ENCODE assay signal across 12 cellular contexts in the genomic region with DNA sequence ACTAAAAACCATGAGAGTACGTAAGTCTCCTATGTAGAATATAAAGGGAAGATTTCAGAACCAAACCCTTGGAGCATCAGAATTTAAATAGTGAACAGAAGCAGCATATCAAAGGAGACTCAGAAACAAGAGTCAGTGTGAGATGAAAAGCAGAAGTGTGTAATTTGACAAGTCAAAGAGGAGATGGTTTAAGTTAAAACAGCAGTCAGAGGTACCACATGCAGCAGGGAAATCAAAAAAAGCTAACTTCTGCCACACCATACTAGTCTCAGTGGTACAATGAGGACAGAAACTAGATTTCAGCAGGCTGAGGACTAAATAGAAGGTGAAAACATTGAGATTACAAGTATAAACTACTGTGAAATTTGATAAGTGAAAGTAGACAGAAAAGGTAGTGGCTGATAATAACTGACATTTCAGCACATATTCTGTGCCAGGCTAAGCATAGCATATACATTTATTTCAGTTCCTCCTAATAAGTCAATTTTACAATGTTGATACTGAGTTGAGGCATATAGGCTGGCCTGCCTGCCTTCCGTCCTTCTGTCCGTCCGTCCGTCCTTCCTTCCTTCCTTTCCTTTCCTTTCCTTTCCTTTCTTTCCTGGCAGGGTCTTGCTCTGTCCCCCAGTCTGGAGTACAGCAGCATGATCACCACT. TPM values are rescaled to one million over a fixed set of nuclear protein-coding genes. Genes with fewer than 3 reads are reported as not detected.
DNase-seq lines count a peak whose midpoint lies in the region; ATAC-seq lines count a peak whose summit lies in the region.
"Had no signal": no experiment of that assay in that cellular context is flagged by ENCODE, and none has a peak within 500 bp of the region (broad histone marks: within the 10 kb centered on the region; RNA-seq: fewer than 3 reads in every experiment).

No MANE protein-coding gene starts in this region.

- ATAC-seq in GM18861 (IDR thresholded peaks at IDR 0.05; ENCODE audit: unreplicated experiment) (peak; percentile 65), GM21515 (IDR thresholded peaks at IDR 0.05; ENCODE audit: unreplicated experiment) (peak; percentile 87), HG03175 (IDR thresholded peaks at IDR 0.05; ENCODE audit: unreplicated experiment) (peak; percentile 95)
- peak; percentile 26 for ATAC-seq in effector memory CD8-positive, alpha-beta T cell (replicated peaks)

- H3K4me3 ChIP-seq in SJCRH30, result no peak overlapping the region

- no peaks in the 10 kb centered on the region for H3K36me3 Mint-ChIP-seq in effector memory CD8-positive, alpha-beta T cell (ENCODE audit: insufficient read depth)

- H3K4me1 Mint-ChIP-seq in effector memory CD8-positive, alpha-beta T cell (ENCODE audit: low read depth in 2 of 2), result peaks cover 30 to 51% of the 10 kb centered on the region in 2 donors

- H3K27ac Mint-ChIP-seq in effector memory CD8-positive, alpha-beta T cell, result no peak overlapping the region
- H3K27ac Mint-ChIP-seq: activated CD4-positive, alpha-beta memory T cell treated with anti-CD3 and anti-CD28 coated beads, Interleukin-2, amount 10 ng/mL, durations not matched to agents 7 days and 5 days had no signal

- H3K27ac ChIP-seq in SJCRH30, result no peak overlapping the region

- H3K27me3 Mint-ChIP-seq in effector memory CD8-positive, alpha-beta T cell, result no peaks in the 10 kb centered on the region
- H3K27me3 Mint-ChIP-seq: activated CD4-positive, alpha-beta memory T cell treated with anti-CD3 and anti-CD28 coated beads, Interleukin-2, amount 10 ng/mL, durations not matched to agents 7 days and 5 days had no signal

- H3K4me1 ChIP-seq in SJCRH30, result no peaks in the 10 kb centered on the region

- no peaks in the 10 kb centered on the region for H3K27me3 ChIP-seq in SJCRH30

- H3K9me3 Mint-ChIP-seq in effector memory CD8-positive, alpha-beta T cell, result no peaks in the 10 kb centered on the region
- H3K9me3 Mint-ChIP-seq: activated CD4-positive, alpha-beta memory T cell treated with anti-CD3 and anti-CD28 coated beads, Interleukin-2, amount 10 ng/mL, durations not matched to agents 7 days and 5 days; neural crest cell had no signal

- H3K9me3 ChIP-seq in SJCRH30 (replicated peaks), result no peaks in the 10 kb centered on the region

- no peak overlapping the region for H3K4me3 Mint-ChIP-seq in effector memory CD8-positive, alpha-beta T cell
- H3K4me3 Mint-ChIP-seq: activated CD4-positive, alpha-beta memory T cell treated with anti-CD3 and anti-CD28 coated beads, Interleukin-2, amount 10 ng/mL, durations not matched to agents 7 days and 5 days; neural crest cell had no signal

- no peaks in the 10 kb centered on the region for H3K36me3 ChIP-seq in SJCRH30

- no peak for DNase-seq in effector memory CD8-positive, alpha-beta T cell
- no peak for DNase-seq in SJCRH30
- DNase-seq in foreskin melanocyte, result no peak
- no peak for DNase-seq in activated CD4-positive, alpha-beta T cell treated with anti-CD3 and anti-CD28 coated beads, Interleukin-2, amount 50 U/mL, for 1 hour
- DNase-seq in NK-92 (lab: John Stamatoyannopoulos, UW; ENCODE audit: unreplicated experiment), result no peak
- DNase-seq: activated CD4-positive, alpha-beta memory T cell treated with anti-CD3 and anti-CD28 coated beads, Interleukin-2, amount 10 ng/mL, durations not matched to agents 7 days and 5 days; amniotic stem cell; NCI-H1092 had no signal

RNA-seq across cellular contexts. Expression of gene SUCO, which starts 12.5 kb away (rescaled TPM):
- 35.2 and 43.5 TPM in 2 replicates for total RNA-seq in SJCRH30 (2014; rRNA removed; shearing (Covaris generic))

Comparison
In these comparisons a context has a peak if more than half of its experiments do, and no peak if none do; other contexts are left out.
1. ATAC-seq: peak in every context shown above with its lines; median percentile 95 in HG03175; 87 in GM21515; 65 in GM18861; 26 in effector memory CD8-positive, alpha-beta T cell.